In the genomic region with DNA sequence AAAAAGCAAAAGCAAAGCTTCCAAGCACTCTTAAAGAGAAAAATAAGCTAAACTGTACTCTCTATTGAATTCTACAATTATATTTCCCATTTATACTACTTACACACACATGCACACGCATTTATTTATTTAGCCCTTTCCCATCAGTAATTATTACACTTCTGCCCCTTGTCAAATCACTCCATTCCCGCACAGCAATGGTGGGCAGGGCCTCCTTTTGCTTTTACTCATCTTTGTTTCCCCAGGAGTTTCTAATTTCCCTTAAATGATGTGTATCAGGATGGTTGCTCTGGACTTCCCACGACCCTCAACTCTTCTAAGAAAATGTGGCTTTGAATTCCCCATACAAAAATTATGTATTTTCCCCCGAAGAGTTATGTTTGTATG, we compare ENCODE assay signal across 8 cellular contexts. TPM values are rescaled to one million over a fixed set of nuclear protein-coding genes. Genes with fewer than 3 reads are reported as not detected.
DNase-seq lines count a peak whose midpoint lies in the region; ATAC-seq, FAIRE-seq and TF ChIP-seq lines count a peak whose summit lies in the region.

No MANE protein-coding gene starts in this region.

- H3K9me3 Mint-ChIP-seq in progenitor cell of endocrine pancreas (ENCODE audit: low read depth) = no peaks in the 10 kb centered on the region

- H3K27me3 ChIP-seq in GM06990 (replicated peaks; ENCODE audit: control insufficient read depth, insufficient read depth, low read length) (no peaks in the 10 kb centered on the region), OCI-LY1 (ENCODE audit: insufficient read depth, low read length) (no peaks in the 10 kb centered on the region)

- no peak for FAIRE-seq in urothelium cell line (lab: Jason Lieb, UNC)

- H2AFZ ChIP-seq in OCI-LY1 (ENCODE audit: low read length) = peak overlapping the region; percentile 97

- no peaks in the 10 kb centered on the region for H3K36me3 Mint-ChIP-seq in progenitor cell of endocrine pancreas (ENCODE audit: insufficient read depth)

- peaks cover 5% of the 10 kb centered on the region for H3K4me1 Mint-ChIP-seq in progenitor cell of endocrine pancreas (ENCODE audit: low read depth)

- H3K4me3 ChIP-seq in GM06990 (replicated peaks; ENCODE audit: low read depth, low read length) (peak overlapping the region; percentile 60), OCI-LY1 (ENCODE audit: low read depth, low read length, poor library complexity, severe bottlenecking) (peak overlapping the region; percentile 69), epithelial cell of esophagus (ENCODE audit: low read length) (peak overlapping the region; percentile 64)

- peak overlapping the region; percentile 90 for H3K4me2 ChIP-seq in OCI-LY1 (ENCODE audit: low read length)

- H3F3A ChIP-seq in OCI-LY1 (ENCODE audit: insufficient read depth, low read length) = no peaks in the 10 kb centered on the region

- H3K27ac ChIP-seq in OCI-LY1 (ENCODE audit: low read depth, low read length, poor library complexity, severe bottlenecking) = no peak overlapping the region

- H3K27ac Mint-ChIP-seq in progenitor cell of endocrine pancreas = peak overlapping the region; percentile 91

- H4K20me1 ChIP-seq in OCI-LY1 (ENCODE audit: insufficient read depth, low read length) = no peaks in the 10 kb centered on the region

- H3K27me3 Mint-ChIP-seq in progenitor cell of endocrine pancreas = no peaks in the 10 kb centered on the region

- no peaks in the 10 kb centered on the region for H3K9me3 ChIP-seq in OCI-LY1 (ENCODE audit: low read length)

- H3K4me1 ChIP-seq in OCI-LY1 (ENCODE audit: insufficient read depth, low read length, severe bottlenecking) = peaks cover 16% of the 10 kb centered on the region

- TF ChIP-seq CTCF in GM06990 (IDR thresholded peaks at IDR 0.05; ENCODE audit: insufficient read depth, low read length, poor library complexity, severe bottlenecking) (no peak), OCI-LY1 (IDR thresholded peaks at IDR 0.05; ENCODE audit: low read length) (no peak), epithelial cell of esophagus (IDR thresholded peaks at IDR 0.05; ENCODE audit: insufficient read depth, low read depth, low read length, missing control alignments) (no peak), progenitor cell of endocrine pancreas (IDR thresholded peaks at IDR 0.05; ENCODE audit: unreplicated experiment) (no peak)

- no peak for ATAC-seq in HG03469 (IDR thresholded peaks at IDR 0.05; ENCODE audit: unreplicated experiment)

- no peaks in the 10 kb centered on the region for H3K79me2 ChIP-seq in OCI-LY1 (ENCODE audit: insufficient read depth, low read length)

- H3K9me2 ChIP-seq in OCI-LY1 (ENCODE audit: low read depth, low read length) = no peaks in the 10 kb centered on the region

- peak overlapping the region; percentile 87 for H3K4me3 Mint-ChIP-seq in progenitor cell of endocrine pancreas (ENCODE audit: low read depth)

- H3K9ac ChIP-seq in OCI-LY1 (ENCODE audit: low read length) = peak overlapping the region; percentile 75

- DNase-seq in GM06990 (ENCODE audit: extremely low read depth, insufficient read length) (no peak), epithelial cell of esophagus (ENCODE audit: low read depth) (no peak), progenitor cell of endocrine pancreas (ENCODE audit: low spot score, unreplicated experiment) (no peak), KG1 (lab: John Stamatoyannopoulos, UW) (no peak), NCI-H774 (lab: John Stamatoyannopoulos, UW) (no peak), urothelium cell line (ENCODE audit: low spot score) (no peak)

- H3K36me3 ChIP-seq in GM06990 (ENCODE audit: control insufficient read depth, insufficient read depth, low read length) (no peaks in the 10 kb centered on the region), OCI-LY1 (ENCODE audit: insufficient read depth, low read length) (no peaks in the 10 kb centered on the region)

RNA-seq across cellular contexts. Expression of gene PXT1, which starts 19.9 kb away (rescaled TPM):
- total RNA-seq in progenitor cell of endocrine pancreas = not detected in 2 replicates

RNA-seq across cellular contexts. Expression of gene KCTD20, which starts 20.1 kb away (rescaled TPM):
- 26.3 and 27.0 TPM in 2 replicates for total RNA-seq in progenitor cell of endocrine pancreas

RNA-seq across cellular contexts. Expression of gene ETV7, which starts 35.2 kb away (rescaled TPM):
- total RNA-seq in progenitor cell of endocrine pancreas = not detected in 2 replicates
